16 cellular contexts compared by ENCODE assay signal in the genomic region with DNA sequence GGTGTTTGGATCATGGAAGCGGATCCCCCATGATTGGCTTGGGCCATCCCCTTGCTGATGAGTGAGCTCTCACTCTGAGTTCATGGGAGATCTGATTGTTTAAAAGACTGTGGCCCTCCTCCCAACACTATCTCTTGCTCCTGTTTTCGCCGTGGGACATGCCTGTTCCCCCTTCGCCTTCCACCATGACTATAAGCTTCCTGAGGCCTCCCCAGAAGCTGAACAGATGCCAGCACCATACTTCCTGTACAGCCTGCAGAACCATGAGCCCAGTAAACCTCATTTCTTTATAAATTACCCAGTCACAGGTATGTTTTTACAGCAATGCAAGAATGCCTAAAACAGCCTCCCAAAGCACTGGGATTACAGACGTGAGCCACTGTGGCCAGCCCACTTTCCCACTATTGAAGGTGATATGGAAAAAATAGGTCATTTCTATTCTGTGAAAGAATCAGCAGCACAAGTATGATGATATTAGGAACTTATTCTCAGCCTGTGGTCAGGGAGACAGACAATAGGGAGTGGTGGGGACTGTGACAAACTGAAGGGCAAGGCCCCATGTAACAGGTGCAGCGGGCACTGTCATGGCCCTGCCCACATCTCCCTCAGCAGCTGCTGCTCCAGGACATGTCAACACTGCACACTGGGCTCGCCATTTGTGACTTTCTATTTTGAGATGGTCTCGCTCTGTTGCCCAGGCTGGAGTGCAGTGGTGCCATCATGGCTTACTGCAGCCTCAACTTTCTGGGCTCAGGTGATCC. TPM values are rescaled to one million over a fixed set of nuclear protein-coding genes. Genes with fewer than 3 reads are reported as not detected.
DNase-seq lines count a peak whose midpoint lies in the region; ATAC-seq and TF ChIP-seq lines count a peak whose summit lies in the region.
"Had no signal": no experiment of that assay in that cellular context is flagged by ENCODE, and none has a peak within 500 bp of the region (broad histone marks: within the 10 kb centered on the region; RNA-seq: fewer than 3 reads in every experiment).

No MANE protein-coding gene starts in this region.

- no peak for DNase-seq in T-helper 2 cell treated with Interferon-gamma antibody and Interleukin-4, amounts not matched to agents 5 μg/mL and 100 μg/mL, for 36 hours (ENCODE audit: low spot score)
- no peak for DNase-seq in T-helper 2 cell
- DNase-seq in activated naive CD8-positive, alpha-beta T cell treated with anti-CD3 and anti-CD28 coated beads for 36 hours = peak; percentile 30
- DNase-seq in NCI-H1694 (lab: John Stamatoyannopoulos, UW) = no peak
- DNase-seq: 8988T, brain microvascular endothelial cell, COR-L47, hypothalamus, left cardiac atrium, NCI-H1105 treated with DMSO at 0.1 percent for 48 hours, NCI-H345 had no signal

- H3K27me3 Mint-ChIP-seq in T-helper 2 cell treated with Interferon-gamma antibody and Interleukin-4, amounts not matched to agents 5 μg/mL and 100 μg/mL, for 36 hours (ENCODE audit: low read depth) = no peaks in the 10 kb centered on the region
- H3K27me3 Mint-ChIP-seq in IgD-negative memory B cell (no peaks in the 10 kb centered on the region), nephron (ENCODE audit: low read depth) (no peaks in the 10 kb centered on the region)
- no peaks in the 10 kb centered on the region for H3K27me3 Mint-ChIP-seq in activated naive CD8-positive, alpha-beta T cell treated with anti-CD3 and anti-CD28 coated beads for 36 hours

- TF ChIP-seq CTCF in nephron (IDR thresholded peaks at IDR 0.05; ENCODE audit: unreplicated experiment in 3 of 3) = no peak

- H3K4me1 Mint-ChIP-seq in T-helper 2 cell treated with Interferon-gamma antibody and Interleukin-4, amounts not matched to agents 5 μg/mL and 100 μg/mL, for 36 hours (ENCODE audit: low read depth) = peaks cover 49% of the 10 kb centered on the region
- peaks cover 33 to 43% (median 41%) of the 10 kb centered on the region in 3 donors for H3K4me1 Mint-ChIP-seq in IgD-negative memory B cell
- peaks cover 53% of the 10 kb centered on the region for H3K4me1 Mint-ChIP-seq in activated naive CD8-positive, alpha-beta T cell treated with anti-CD3 and anti-CD28 coated beads for 36 hours
- H3K4me1 Mint-ChIP-seq in nephron = peaks cover 17% of the 10 kb centered on the region

- peak overlapping the region; percentile 83 for H3K27ac Mint-ChIP-seq in T-helper 2 cell treated with Interferon-gamma antibody and Interleukin-4, amounts not matched to agents 5 μg/mL and 100 μg/mL, for 36 hours
- H3K27ac Mint-ChIP-seq in IgD-negative memory B cell (peak overlapping the region; percentile 89 to 95 (median 93)), nephron (peak overlapping the region in 2 of 3 experiments; percentile 16 to 47)
- peak overlapping the region; percentile 57 for H3K27ac Mint-ChIP-seq in activated naive CD8-positive, alpha-beta T cell treated with anti-CD3 and anti-CD28 coated beads for 36 hours
- H3K27ac Mint-ChIP-seq: progenitor cell of endocrine pancreas had no signal

- H3K9me3 Mint-ChIP-seq in T-helper 2 cell treated with Interferon-gamma antibody and Interleukin-4, amounts not matched to agents 5 μg/mL and 100 μg/mL, for 36 hours = peaks cover 6% of the 10 kb centered on the region
- peaks cover 0 to 3% (median 2%) of the 10 kb centered on the region in 3 donors for H3K9me3 Mint-ChIP-seq in IgD-negative memory B cell
- H3K9me3 Mint-ChIP-seq in activated naive CD8-positive, alpha-beta T cell treated with anti-CD3 and anti-CD28 coated beads for 36 hours = peaks cover 6% of the 10 kb centered on the region
- H3K9me3 Mint-ChIP-seq in nephron = peaks cover 3% of the 10 kb centered on the region

- H3K4me3 Mint-ChIP-seq in T-helper 2 cell treated with Interferon-gamma antibody and Interleukin-4, amounts not matched to agents 5 μg/mL and 100 μg/mL, for 36 hours = peak overlapping the region; percentile 60
- H3K4me3 Mint-ChIP-seq in IgD-negative memory B cell (peak overlapping the region; percentile 16 to 91 (median 56)), nephron (no peak overlapping the region)
- H3K4me3 Mint-ChIP-seq in activated naive CD8-positive, alpha-beta T cell treated with anti-CD3 and anti-CD28 coated beads for 36 hours = no peak overlapping the region

- no peak for ATAC-seq in GM21786 (IDR thresholded peaks at IDR 0.05; ENCODE audit: unreplicated experiment)
- no peak for ATAC-seq in HG02970 (IDR thresholded peaks at IDR 0.05; ENCODE audit: low FRiP score, unreplicated experiment)
- ATAC-seq: left cardiac atrium had no signal

- peaks cover 16% of the 10 kb centered on the region for H3K36me3 Mint-ChIP-seq in T-helper 2 cell treated with Interferon-gamma antibody and Interleukin-4, amounts not matched to agents 5 μg/mL and 100 μg/mL, for 36 hours (ENCODE audit: low read depth)
- H3K36me3 Mint-ChIP-seq in IgD-negative memory B cell (no peaks in the 10 kb centered on the region), nephron (ENCODE audit: low read depth) (no peaks in the 10 kb centered on the region)
- peaks cover 10% of the 10 kb centered on the region for H3K36me3 Mint-ChIP-seq in activated naive CD8-positive, alpha-beta T cell treated with anti-CD3 and anti-CD28 coated beads for 36 hours

RNA-seq across cellular contexts. Expression of a gene that starts 33.7 kb away (rescaled TPM):
- 318 TPM for polyA plus RNA-seq in IgD-negative memory B cell
- 100 to 1,000 TPM; 127 to 130 TPM for total RNA-seq in activated naive CD8-positive, alpha-beta T cell treated with anti-CD3 and anti-CD28 coated beads for 36 hours

RNA-seq across cellular contexts. Expression of a gene that starts 47.8 kb away (rescaled TPM):
- polyA plus RNA-seq in IgD-negative memory B cell = 60.9 TPM
- total RNA-seq in activated naive CD8-positive, alpha-beta T cell treated with anti-CD3 and anti-CD28 coated beads for 36 hours = 10 to 100 TPM; 10.3 to 11.2 TPM

Comparison
In these comparisons a context has a peak if more than half of its experiments do, and no peak if none do; other contexts are left out.
1. H3K27ac Mint-ChIP-seq: peak in every context shown above with its lines; median percentile 93 in IgD-negative memory B cell; 83 in T-helper 2 cell treated with Interferon-gamma antibody and Interleukin-4, amounts not matched to agents 5 μg/mL and 100 μg/mL, for 36 hours; 57 in activated naive CD8-positive, alpha-beta T cell treated with anti-CD3 and anti-CD28 coated beads for 36 hours; 32 in nephron.
2. H3K4me3 Mint-ChIP-seq: peak in T-helper 2 cell treated with Interferon-gamma antibody and Interleukin-4, amounts not matched to agents 5 μg/mL and 100 μg/mL, for 36 hours (single experiment) and IgD-negative memory B cell (4 of 4); none in activated naive CD8-positive, alpha-beta T cell treated with anti-CD3 and anti-CD28 coated beads for 36 hours (single experiment) and nephron (0 of 3).